ENCODE assay signal across 27 cellular contexts in genomic region chr2:111647359-111647758, GRCh38.
"Had no signal": no experiment of that assay in that cellular context is flagged by ENCODE, and none has a peak within 500 bp of the region (broad histone marks: within the 10 kb centered on the region; RNA-seq: fewer than 3 reads in every experiment).

No MANE protein-coding gene starts in this region.

- H3K27me3 ChIP-seq: stomach, suprapubic skin, testis, thyroid gland, tibial artery, tibial nerve, transverse colon, upper lobe of left lung, upper lobe of right lung, uterus, vagina had no signal

- H3K9me3 ChIP-seq: testis, thyroid gland had no signal

- FAIRE-seq: urothelium cell line had no signal

- H3K27ac ChIP-seq: stomach, suprapubic skin, testis, thoracic aorta, thyroid gland, tibial artery, tibial nerve, transverse colon, upper lobe of left lung, upper lobe of right lung, uterus, vagina had no signal

- H3K36me3 ChIP-seq: stomach, suprapubic skin, thoracic aorta, thyroid gland, tibial artery, tibial nerve, transverse colon, upper lobe of left lung, upper lobe of right lung, uterus, vagina had no signal

- H3K4me3 ChIP-seq: stomach, suprapubic skin, testis, thoracic aorta, thyroid gland, tibial artery, tibial nerve, transverse colon, upper lobe of left lung, upper lobe of right lung, uterus, vagina had no signal

- H3K4me1 ChIP-seq: stomach, suprapubic skin, testis, tibial artery, tibial nerve, transverse colon, upper lobe of right lung, uterus, vagina had no signal

- ATAC-seq: stimulated activated effector memory CD8-positive, alpha-beta T cell treated with anti-CD3 and anti-CD28 coated beads, Interleukin-12 subunit alpha, Interleukin-12 subunit beta, amount 100 ng/mL, for 72 hours; stimulated activated memory B cell treated with anti-CD40 and anti-IgM and Interleukin-4, amounts not matched to agents 10 μg/mL and 1 μg/mL and 100 μg/mL, for 72 hours; stimulated activated naive B cell treated with anti-CD40 and anti-IgM and Interleukin-4, amounts not matched to agents 10 μg/mL and 1 μg/mL and 100 μg/mL, for 72 hours; stimulated activated naive CD8-positive, alpha-beta T cell treated with anti-CD3 and anti-CD28 coated beads, Interleukin-15, amount 100 ng/mL, for 72 hours; stimulated activated naive CD8-positive, alpha-beta T cell treated with anti-CD3 and anti-CD28 coated beads, Interleukin-15, Interleukin-2, amounts not matched to agents 100 U/mL and 50 U/mL, for 24 hours; upper lobe of right lung had no signal

- DNase-seq: stimulated activated CD4-positive, alpha-beta T cell treated with anti-CD3 and anti-CD28 coated beads, Interleukin-2, amount 100 ng/mL, for 48 hours; stimulated activated CD4-positive, alpha-beta T cell treated with anti-CD3 and anti-CD28 coated beads, Interleukin-4, amount 100 ng/mL, for 1 hour; stimulated activated CD4-positive, alpha-beta T cell treated with anti-CD3 and anti-CD28 coated beads, Interleukin-4, amount 100 ng/mL, for 24 hours; stimulated activated CD4-positive, alpha-beta T cell treated with anti-CD3 and anti-CD28 coated beads, Interleukin-4, amount 100 ng/mL, for 4 hours; stimulated activated CD8-positive, alpha-beta memory T cell treated with anti-CD3 and anti-CD28 coated beads, Interleukin-4, amount 100 ng/mL, for 48 hours; stimulated activated naive B cell treated with anti-CD40 and anti-IgM and Interleukin-4, amounts not matched to agents 10 μg/mL and 1 μg/mL and 100 μg/mL, for 72 hours; stimulated activated naive CD4-positive, alpha-beta T cell; stimulated activated naive CD4-positive, alpha-beta T cell treated with Interleukin-2 at 50 U/mL for 16 hours; stimulated activated naive CD8-positive, alpha-beta T cell treated with anti-CD3 and anti-CD28 coated beads, Interleukin-15, amount 100 ng/mL, for 72 hours; stimulated activated naive CD8-positive, alpha-beta T cell treated with anti-CD3 and anti-CD28 coated beads, Interleukin-15, Interleukin-2, amounts not matched to agents 100 U/mL and 50 U/mL, for 24 hours; stomach; substantia nigra; testis; thyroid gland; tibial artery; transverse colon; trophoblast cell; upper lobe of left lung; upper lobe of right lung; uterus had no signal
